ENCODE assay signal across 1 cellular context in genomic region chr10:98848361-98848760, GRCh38.
TF ChIP-seq lines count a peak whose summit lies in the region.

No MANE protein-coding gene starts in this region.

TF ChIP-seq in H1, 55 proteins besides CTCF, POLR2A, EP300 and RAD21 (continued from another document):
- TF ChIP-seq, protein P1, sequence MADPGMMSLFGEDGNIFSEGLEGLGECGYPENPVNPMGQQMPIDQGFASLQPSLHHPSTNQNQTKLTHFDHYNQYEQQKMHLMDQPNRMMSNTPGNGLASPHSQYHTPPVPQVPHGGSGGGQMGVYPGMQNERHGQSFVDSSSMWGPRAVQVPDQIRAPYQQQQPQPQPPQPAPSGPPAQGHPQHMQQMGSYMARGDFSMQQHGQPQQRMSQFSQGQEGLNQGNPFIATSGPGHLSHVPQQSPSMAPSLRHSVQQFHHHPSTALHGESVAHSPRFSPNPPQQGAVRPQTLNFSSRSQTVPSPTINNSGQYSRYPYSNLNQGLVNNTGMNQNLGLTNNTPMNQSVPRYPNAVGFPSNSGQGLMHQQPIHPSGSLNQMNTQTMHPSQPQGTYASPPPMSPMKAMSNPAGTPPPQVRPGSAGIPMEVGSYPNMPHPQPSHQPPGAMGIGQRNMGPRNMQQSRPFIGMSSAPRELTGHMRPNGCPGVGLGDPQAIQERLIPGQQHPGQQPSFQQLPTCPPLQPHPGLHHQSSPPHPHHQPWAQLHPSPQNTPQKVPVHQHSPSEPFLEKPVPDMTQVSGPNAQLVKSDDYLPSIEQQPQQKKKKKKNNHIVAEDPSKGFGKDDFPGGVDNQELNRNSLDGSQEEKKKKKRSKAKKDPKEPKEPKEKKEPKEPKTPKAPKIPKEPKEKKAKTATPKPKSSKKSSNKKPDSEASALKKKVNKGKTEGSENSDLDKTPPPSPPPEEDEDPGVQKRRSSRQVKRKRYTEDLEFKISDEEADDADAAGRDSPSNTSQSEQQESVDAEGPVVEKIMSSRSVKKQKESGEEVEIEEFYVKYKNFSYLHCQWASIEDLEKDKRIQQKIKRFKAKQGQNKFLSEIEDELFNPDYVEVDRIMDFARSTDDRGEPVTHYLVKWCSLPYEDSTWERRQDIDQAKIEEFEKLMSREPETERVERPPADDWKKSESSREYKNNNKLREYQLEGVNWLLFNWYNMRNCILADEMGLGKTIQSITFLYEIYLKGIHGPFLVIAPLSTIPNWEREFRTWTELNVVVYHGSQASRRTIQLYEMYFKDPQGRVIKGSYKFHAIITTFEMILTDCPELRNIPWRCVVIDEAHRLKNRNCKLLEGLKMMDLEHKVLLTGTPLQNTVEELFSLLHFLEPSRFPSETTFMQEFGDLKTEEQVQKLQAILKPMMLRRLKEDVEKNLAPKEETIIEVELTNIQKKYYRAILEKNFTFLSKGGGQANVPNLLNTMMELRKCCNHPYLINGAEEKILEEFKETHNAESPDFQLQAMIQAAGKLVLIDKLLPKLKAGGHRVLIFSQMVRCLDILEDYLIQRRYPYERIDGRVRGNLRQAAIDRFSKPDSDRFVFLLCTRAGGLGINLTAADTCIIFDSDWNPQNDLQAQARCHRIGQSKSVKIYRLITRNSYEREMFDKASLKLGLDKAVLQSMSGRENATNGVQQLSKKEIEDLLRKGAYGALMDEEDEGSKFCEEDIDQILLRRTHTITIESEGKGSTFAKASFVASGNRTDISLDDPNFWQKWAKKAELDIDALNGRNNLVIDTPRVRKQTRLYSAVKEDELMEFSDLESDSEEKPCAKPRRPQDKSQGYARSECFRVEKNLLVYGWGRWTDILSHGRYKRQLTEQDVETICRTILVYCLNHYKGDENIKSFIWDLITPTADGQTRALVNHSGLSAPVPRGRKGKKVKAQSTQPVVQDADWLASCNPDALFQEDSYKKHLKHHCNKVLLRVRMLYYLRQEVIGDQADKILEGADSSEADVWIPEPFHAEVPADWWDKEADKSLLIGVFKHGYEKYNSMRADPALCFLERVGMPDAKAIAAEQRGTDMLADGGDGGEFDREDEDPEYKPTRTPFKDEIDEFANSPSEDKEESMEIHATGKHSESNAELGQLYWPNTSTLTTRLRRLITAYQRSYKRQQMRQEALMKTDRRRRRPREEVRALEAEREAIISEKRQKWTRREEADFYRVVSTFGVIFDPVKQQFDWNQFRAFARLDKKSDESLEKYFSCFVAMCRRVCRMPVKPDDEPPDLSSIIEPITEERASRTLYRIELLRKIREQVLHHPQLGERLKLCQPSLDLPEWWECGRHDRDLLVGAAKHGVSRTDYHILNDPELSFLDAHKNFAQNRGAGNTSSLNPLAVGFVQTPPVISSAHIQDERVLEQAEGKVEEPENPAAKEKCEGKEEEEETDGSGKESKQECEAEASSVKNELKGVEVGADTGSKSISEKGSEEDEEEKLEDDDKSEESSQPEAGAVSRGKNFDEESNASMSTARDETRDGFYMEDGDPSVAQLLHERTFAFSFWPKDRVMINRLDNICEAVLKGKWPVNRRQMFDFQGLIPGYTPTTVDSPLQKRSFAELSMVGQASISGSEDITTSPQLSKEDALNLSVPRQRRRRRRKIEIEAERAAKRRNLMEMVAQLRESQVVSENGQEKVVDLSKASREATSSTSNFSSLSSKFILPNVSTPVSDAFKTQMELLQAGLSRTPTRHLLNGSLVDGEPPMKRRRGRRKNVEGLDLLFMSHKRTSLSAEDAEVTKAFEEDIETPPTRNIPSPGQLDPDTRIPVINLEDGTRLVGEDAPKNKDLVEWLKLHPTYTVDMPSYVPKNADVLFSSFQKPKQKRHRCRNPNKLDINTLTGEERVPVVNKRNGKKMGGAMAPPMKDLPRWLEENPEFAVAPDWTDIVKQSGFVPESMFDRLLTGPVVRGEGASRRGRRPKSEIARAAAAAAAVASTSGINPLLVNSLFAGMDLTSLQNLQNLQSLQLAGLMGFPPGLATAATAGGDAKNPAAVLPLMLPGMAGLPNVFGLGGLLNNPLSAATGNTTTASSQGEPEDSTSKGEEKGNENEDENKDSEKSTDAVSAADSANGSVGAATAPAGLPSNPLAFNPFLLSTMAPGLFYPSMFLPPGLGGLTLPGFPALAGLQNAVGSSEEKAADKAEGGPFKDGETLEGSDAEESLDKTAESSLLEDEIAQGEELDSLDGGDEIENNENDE (IDR thresholded peaks at IDR 0.05; ENCODE audit: insufficient replicate concordance, low read length): no peak
- TF ChIP-seq BACH1 (IDR thresholded peaks at IDR 0.05; ENCODE audit: low read length) (no peak), SP1 (IDR thresholded peaks at IDR 0.05; ENCODE audit: low read depth, low read length) (no peak), CEBPB (IDR thresholded peaks at IDR 0.05; ENCODE audit: low read depth, low read length) (no peak), POLR2AphosphoS5 (IDR thresholded peaks at IDR 0.05; ENCODE audit: low read depth, low read length) (no peak), NRF1 (IDR thresholded peaks at IDR 0.05; ENCODE audit: low read depth, low read length) (no peak), TAF7 (optimal IDR thresholded peaks at IDR 0.05; ENCODE audit: borderline replicate concordance, low read depth, low read length) (no peak), SIN3A (conservative IDR thresholded peaks at IDR 0.05 in 1 of 2, IDR thresholded peaks at IDR 0.05 in 1 of 2; ENCODE audit: low read depth in 1 of 2, low read length in 2 of 2) (no peak), ASH2L (IDR thresholded peaks at IDR 0.05; ENCODE audit: low read length) (no peak), KDM1A (IDR thresholded peaks at IDR 0.05; ENCODE audit: borderline replicate concordance, low read length) (no peak), TAF1 (IDR thresholded peaks at IDR 0.05; ENCODE audit: low read depth, low read length) (no peak)
- TF ChIP-seq, protein P2, sequence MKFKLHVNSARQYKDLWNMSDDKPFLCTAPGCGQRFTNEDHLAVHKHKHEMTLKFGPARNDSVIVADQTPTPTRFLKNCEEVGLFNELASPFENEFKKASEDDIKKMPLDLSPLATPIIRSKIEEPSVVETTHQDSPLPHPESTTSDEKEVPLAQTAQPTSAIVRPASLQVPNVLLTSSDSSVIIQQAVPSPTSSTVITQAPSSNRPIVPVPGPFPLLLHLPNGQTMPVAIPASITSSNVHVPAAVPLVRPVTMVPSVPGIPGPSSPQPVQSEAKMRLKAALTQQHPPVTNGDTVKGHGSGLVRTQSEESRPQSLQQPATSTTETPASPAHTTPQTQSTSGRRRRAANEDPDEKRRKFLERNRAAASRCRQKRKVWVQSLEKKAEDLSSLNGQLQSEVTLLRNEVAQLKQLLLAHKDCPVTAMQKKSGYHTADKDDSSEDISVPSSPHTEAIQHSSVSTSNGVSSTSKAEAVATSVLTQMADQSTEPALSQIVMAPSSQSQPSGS (IDR thresholded peaks at IDR 0.05; ENCODE audit: low read length): no peak
TF ChIP-seq in H1: peak in this region for 0.
